In genomic region chr1:3563125-3563524, GRCh38 we compare ENCODE assay signal across 1 cellular context.
TF ChIP-seq lines count a peak whose summit lies in the region.

No MANE protein-coding gene starts in this region.

TF ChIP-seq in HepG2, 621 proteins besides CTCF, POLR2A, EP300 and RAD21:
- peak; percentile 85 for TF ChIP-seq AGO2 (optimal IDR thresholded peaks at IDR 0.05; ENCODE audit: low read depth, low read length)
- TF ChIP-seq ZSCAN21 (CRISPR knock-in tag; IDR thresholded peaks at IDR 0.05; ENCODE audit: borderline replicate concordance), result no peak
- peak; percentile 60 for TF ChIP-seq RBFOX2 (IDR thresholded peaks at IDR 0.05; ENCODE audit: low read depth, low read length)
TF ChIP-seq in HepG2: peak in this region for 2.
